ENCODE assay signal across 16 cellular contexts in genomic region chr17:37179893-37180292, GRCh38.
DNase-seq lines count a peak whose midpoint lies in the region; ATAC-seq, FAIRE-seq and TF ChIP-seq lines count a peak whose summit lies in the region.
"Had no signal": no experiment of that assay in that cellular context is flagged by ENCODE, and none has a peak within 500 bp of the region (broad histone marks: within the 10 kb centered on the region; RNA-seq: fewer than 3 reads in every experiment).

No MANE protein-coding gene starts in this region.

- peaks cover 50% of the 10 kb centered on the region for H3K4me1 ChIP-seq in keratinocyte (ENCODE audit: control insufficient read depth, extremely low read depth, insufficient read depth, low read length)
- H3K4me1 ChIP-seq in body of pancreas: no peaks in the 10 kb centered on the region
- H3K4me1 ChIP-seq: vagina had no signal

- H3K9ac ChIP-seq in keratinocyte (ENCODE audit: control insufficient read depth, extremely low read depth, insufficient read depth, low read length): no peak overlapping the region

- H3K4me3 ChIP-seq in cardiac fibroblast (replicated peaks in 1 of 2; ENCODE audit: low read depth in 2 of 2, low read length in 2 of 2) (no peak overlapping the region), keratinocyte (ENCODE audit: control insufficient read depth in 2 of 3, extremely low read depth in 1 of 3, insufficient read depth in 2 of 3, low read depth in 1 of 3, low read length in 3 of 3) (peak overlapping the region in 1 of 3 experiments; percentile 1), body of pancreas (no peak overlapping the region)
- H3K4me3 ChIP-seq: SK-N-MC, vagina had no signal

- ATAC-seq in body of pancreas: no peak

- peak overlapping the region; percentile 44 for H3K4me2 ChIP-seq in keratinocyte (ENCODE audit: control insufficient read depth, extremely low read depth, insufficient read depth, low read depth, low read length)

- dilution Hi-C loops in keratinocyte (cut with MboI; ENCODE audit: extremely low pct_ligation_motif_present, low sequenced_read_pairs): no loop called here

- intact Hi-C loops in body of pancreas (cut with DNase I): no loop called here

- FAIRE-seq in keratinocyte (lab: Jason Lieb, UNC): no peak

- WGBS in body of pancreas, 2 donors: 97 to 98% methylated on average over 1 of the region's 1 CpG

- in situ Hi-C loops in GM13976 (cut with MboI; ENCODE audit: low sequenced_read_pairs, unreplicated experiment): no loop called here

- no peak for TF ChIP-seq POLR2A in body of pancreas (IDR thresholded peaks at IDR 0.05)

- peaks cover 4 to 20% of the 10 kb centered on the region in 2 experiments for H3K36me3 ChIP-seq in keratinocyte (ENCODE audit: control insufficient read depth in 2 of 2, extremely low read depth in 1 of 2, insufficient read depth in 2 of 2, low read length in 2 of 2)
- H3K36me3 ChIP-seq in body of pancreas (replicated peaks in 1 of 2; ENCODE audit: insufficient read depth in 1 of 2, low read depth in 2 of 2): peaks cover 0 to 3% of the 10 kb centered on the region in 2 donors

- H4K20me1 ChIP-seq in keratinocyte (ENCODE audit: control insufficient read depth, extremely low read depth, insufficient read depth, low read length): no peaks in the 10 kb centered on the region

- DNase-seq in AG08395 (ENCODE audit: low spot score) (peak; percentile 8), M059J (ENCODE audit: low read depth) (peak; percentile 46), cardiac fibroblast (ENCODE audit: low read depth in 2 of 2) (peak; percentile 53 to 81), keratinocyte (ENCODE audit: low read depth, low spot score) (no peak), NCI-H2227 (lab: John Stamatoyannopoulos, UW; ENCODE audit: unreplicated experiment) (no peak), GM13976 (ENCODE audit: low spot score) (no peak), NCI-H1048 (lab: John Stamatoyannopoulos, UW) (no peak), body of pancreas (no peak)
- DNase-seq: activated CD4-positive, CD25-positive, alpha-beta regulatory T cell; AML-193; DND-41; NCI-H187; NCI-H82; stimulated activated CD4-positive, alpha-beta T cell treated with anti-CD3 and anti-CD28 coated beads, Interleukin-1b, Interleukin-23, amount 100 ng/mL, for 48 hours had no signal

- no peaks in the 10 kb centered on the region for H3K79me2 ChIP-seq in keratinocyte (ENCODE audit: control insufficient read depth, insufficient read depth, low read length)

- no peaks in the 10 kb centered on the region for H3K9me3 ChIP-seq in keratinocyte (ENCODE audit: control insufficient read depth, low read depth, low read length)
- H3K9me3 ChIP-seq in body of pancreas: no peaks in the 10 kb centered on the region
- H3K9me3 ChIP-seq: vagina had no signal

- no peaks in the 10 kb centered on the region for H3K27me3 ChIP-seq in keratinocyte (ENCODE audit: control insufficient read depth, extremely low read depth, insufficient read depth, low read length)
- H3K27me3 ChIP-seq in body of pancreas: no peaks in the 10 kb centered on the region
- H3K27me3 ChIP-seq: vagina had no signal

- TF ChIP-seq CTCF in cardiac fibroblast (IDR thresholded peaks at IDR 0.05; ENCODE audit: low read depth, low read length): no peak
- TF ChIP-seq CTCF in keratinocyte (optimal IDR thresholded peaks at IDR 0.05 in 1 of 3, IDR thresholded peaks at IDR 0.05 in 1 of 3, conservative IDR thresholded peaks at IDR 0.05 in 1 of 3; ENCODE audit: extremely low read depth in 1 of 3, insufficient read depth in 2 of 3, low read length in 3 of 3): no peak
- TF ChIP-seq CTCF in GM13976 (IDR thresholded peaks at IDR 0.05; ENCODE audit: borderline replicate concordance, control extremely low read depth, extremely low read depth, insufficient read depth, missing control alignments): no peak
- TF ChIP-seq CTCF in body of pancreas (IDR thresholded peaks at IDR 0.05): no peak

- H3K27ac ChIP-seq in keratinocyte (ENCODE audit: control insufficient read depth, insufficient read depth, low read length): peak overlapping the region; percentile 73
- H3K27ac ChIP-seq in body of pancreas: no peak overlapping the region
- H3K27ac ChIP-seq: SK-N-MC, vagina had no signal

- H2AFZ ChIP-seq in keratinocyte (ENCODE audit: control insufficient read depth, low read length): no peak overlapping the region

- H3K9me1 ChIP-seq in keratinocyte (ENCODE audit: control insufficient read depth, extremely low read depth, insufficient read depth, low read length): no peaks in the 10 kb centered on the region

Comparison
In these comparisons a context has a peak if more than half of its experiments do, and no peak if none do; other contexts are left out.
1. DNase-seq: peak in AG08395 (single experiment), M059J (single experiment) and cardiac fibroblast (2 of 2); none in keratinocyte (single experiment), NCI-H2227 (single experiment), GM13976 (single experiment), NCI-H1048 (single experiment) and body of pancreas (0 of 4).